ENCODE assay signal across 20 cellular contexts in genomic region chr14:67426161-67426560, GRCh38. TPM values are rescaled to one million over a fixed set of nuclear protein-coding genes. Genes with fewer than 3 reads are reported as not detected.
A peak's percentile ranks its signal among the peaks of the same experiment; 100 is the strongest.
DNase-seq lines count a peak whose midpoint lies in the region; ATAC-seq and TF ChIP-seq lines count a peak whose summit lies in the region.
"Had no signal": no experiment of that assay in that cellular context is flagged by ENCODE, and none has a peak within 500 bp of the region (broad histone marks: within the 10 kb centered on the region; RNA-seq: fewer than 3 reads in every experiment).

No MANE protein-coding gene starts in this region.

- no peaks in the 10 kb centered on the region for H3K36me3 ChIP-seq in GM23338 (ENCODE audit: insufficient read depth)
- H3K36me3 ChIP-seq: tibial nerve had no signal

- no peaks in the 10 kb centered on the region for H3K9me2 ChIP-seq in GM23338 (ENCODE audit: insufficient read depth)

- H3K4me1 ChIP-seq in GM23338 (ENCODE audit: insufficient read depth) = peaks cover 4% of the 10 kb centered on the region; the same call in 1 of the 2 replicates

- H3K4me1 Mint-ChIP-seq in GM23338 = peaks cover 11% of the 10 kb centered on the region; the same call in 2 of the 3 replicates

- ATAC-seq in GM23338 = no peak
- ATAC-seq in GM19455 (IDR thresholded peaks at IDR 0.05; ENCODE audit: unreplicated experiment) = no peak
- ATAC-seq: stimulated activated naive CD8-positive, alpha-beta T cell treated with anti-CD3 and anti-CD28 coated beads, Interleukin-15, Interleukin-2, amounts not matched to agents 100 U/mL and 50 U/mL, for 24 hours had no signal

- peak; percentile 97 for DNase-seq in COLO829 (ENCODE audit: low spot score)
- no peak for DNase-seq in GM23338 (ENCODE audit: low spot score)
- DNase-seq in RPMI8226 = peak; percentile 13
- DNase-seq in medulla oblongata (ENCODE audit: extremely low spot score) = peak; percentile 28
- no peak for DNase-seq in stimulated activated naive CD4-positive, alpha-beta T cell treated with Interleukin-2 at 50 U/mL for 16 hours (lab: John Stamatoyannopoulos, UW)
- DNase-seq in NCI-H748 treated with DMSO at 0.1 percent for 48 hours (lab: John Stamatoyannopoulos, UW) = no peak
- DNase-seq in retina = no peak
- DNase-seq: activated CD4-positive, alpha-beta T cell treated with anti-CD3 and anti-CD28 coated beads, Interleukin-2, amount 50 U/mL, for 1 hour; kidney; NCI-H1436; NCI-H526; stimulated activated CD4-positive, alpha-beta T cell treated with anti-CD3 and anti-CD28 coated beads, Interleukin-4, amount 100 ng/mL, for 1 hour; stimulated activated naive CD8-positive, alpha-beta T cell treated with anti-CD3 and anti-CD28 coated beads, Interleukin-15, Interleukin-2, amounts not matched to agents 100 U/mL and 50 U/mL, for 24 hours; T-helper 9 cell had no signal

- no peak overlapping the region for H3K4me2 ChIP-seq in GM23338

- H3K4me3 ChIP-seq in GM23338 = no peak overlapping the region
- H3K4me3 ChIP-seq: tibial nerve had no signal

- no peak overlapping the region for H3K27ac ChIP-seq in GM23338 (ENCODE audit: low read depth)
- H3K27ac ChIP-seq: C4-2B, tibial nerve had no signal

- no peak for TF ChIP-seq CTCF in GM23338 (conservative IDR thresholded peaks at IDR 0.05; ENCODE audit: low read depth in 2 of 2)

- no peaks in the 10 kb centered on the region for H3F3A ChIP-seq in GM23338 (replicated peaks; ENCODE audit: low read depth)

- no peaks in the 10 kb centered on the region for H4K20me1 ChIP-seq in GM23338 (replicated peaks; ENCODE audit: insufficient read depth)

- H2AFZ ChIP-seq in GM23338 = peak overlapping the region; percentile 72; the same call in 1 of the 2 replicates

- no peaks in the 10 kb centered on the region for H3K27me3 ChIP-seq in GM23338 (ENCODE audit: insufficient read depth)

- no peak overlapping the region for H3K27ac Mint-ChIP-seq in GM23338
- H3K27ac Mint-ChIP-seq: activated naive CD4-positive, alpha-beta T cell treated with anti-CD3 and anti-CD28 coated beads, Interleukin-2, amount 50 U/mL, for 72 hours; dendritic cell treated with granulocyte-macrophage colony-stimulating factor and Interleukin-4, amounts not matched to agents 40 ng/mL and 50 ng/mL, for 4 days; IgD-negative memory B cell had no signal

- no peaks in the 10 kb centered on the region for H3K79me2 ChIP-seq in GM23338 (replicated peaks; ENCODE audit: insufficient read depth)

- no peaks in the 10 kb centered on the region for H3K9me3 Mint-ChIP-seq in GM23338
- H3K9me3 Mint-ChIP-seq: activated naive CD4-positive, alpha-beta T cell treated with anti-CD3 and anti-CD28 coated beads, Interleukin-2, amount 50 U/mL, for 72 hours; dendritic cell treated with granulocyte-macrophage colony-stimulating factor and Interleukin-4, amounts not matched to agents 40 ng/mL and 50 ng/mL, for 4 days; IgD-negative memory B cell had no signal

- peaks cover 4% of the 10 kb centered on the region for H3K27me3 Mint-ChIP-seq in GM23338 (ENCODE audit: insufficient read depth, low read depth, poor library complexity)

- H3K36me3 Mint-ChIP-seq in GM23338 (ENCODE audit: low read depth) = no peaks in the 10 kb centered on the region
- H3K36me3 Mint-ChIP-seq: activated naive CD4-positive, alpha-beta T cell treated with anti-CD3 and anti-CD28 coated beads, Interleukin-2, amount 50 U/mL, for 72 hours; IgD-negative memory B cell had no signal

- no peak overlapping the region for H3K4me3 Mint-ChIP-seq in GM23338
- H3K4me3 Mint-ChIP-seq: dendritic cell treated with granulocyte-macrophage colony-stimulating factor and Interleukin-4, amounts not matched to agents 40 ng/mL and 50 ng/mL, for 4 days; IgD-negative memory B cell had no signal

TF ChIP-seq in GM23338, 12 proteins besides CTCF, POLR2A, EP300 and RAD21 (continues in another document):
- no peak for TF ChIP-seq ZNF114 (CRISPR knock-in tag; IDR thresholded peaks at IDR 0.05)
- no peak for TF ChIP-seq NANOG (IDR thresholded peaks at IDR 0.05; ENCODE audit: borderline replicate concordance)
- no peak for TF ChIP-seq STAT1 (IDR thresholded peaks at IDR 0.05; ENCODE audit: unreplicated experiment)
- TF ChIP-seq EZH2phosphoT487 (IDR thresholded peaks at IDR 0.05; ENCODE audit: unreplicated experiment) = no peak
- no peak for TF ChIP-seq POLR2AphosphoS5 (IDR thresholded peaks at IDR 0.05; ENCODE audit: low read depth)
- no peak for TF ChIP-seq EZH2 (IDR thresholded peaks at IDR 0.05; ENCODE audit: low read depth, unreplicated experiment)
- no peak for TF ChIP-seq ETS1 (IDR thresholded peaks at IDR 0.05)
- TF ChIP-seq ZNF331 (CRISPR knock-in tag; IDR thresholded peaks at IDR 0.05; ENCODE audit: low read depth) = no peak
- no peak for TF ChIP-seq CREB1 (CRISPR knock-in tag; IDR thresholded peaks at IDR 0.05; ENCODE audit: low read depth)
- TF ChIP-seq JUNB (IDR thresholded peaks at IDR 0.05; ENCODE audit: unreplicated experiment) = no peak
- TF ChIP-seq REST (IDR thresholded peaks at IDR 0.05; ENCODE audit: unreplicated experiment) = no peak

RNA-seq across cellular contexts. Expression of gene PLEK2, which starts 14.2 kb away (rescaled TPM):
- 1.0 TPM in 1 of 2 replicates, not detected in the other for total RNA-seq in GM23338 (2014; rRNA removed; shearing (Covaris generic))
- polyA plus RNA-seq in GM23338 (2016; fragmentation: Nextera tagmentation; extraction: Ambion mirVana) = 0.61 and 2.2 TPM in 2 replicates
- polyA plus RNA-seq: IgD-negative memory B cell had no signal

Comparison
In these comparisons a context has a peak if more than half of its experiments do, and no peak if none do; other contexts are left out.
1. DNase-seq: peak in COLO829 (single experiment), RPMI8226 (single experiment) and medulla oblongata (single experiment); none in GM23338 (single experiment), stimulated activated naive CD4-positive, alpha-beta T cell treated with Interleukin-2 at 50 U/mL for 16 hours (single experiment), NCI-H748 treated with DMSO at 0.1 percent for 48 hours (single experiment) and retina (single experiment).